Comparison of ENCODE assay signal across 1 cellular context in genomic region chr6:157514659-157515496, GRCh38.
A peak's percentile ranks its signal among the peaks of the same experiment; 100 is the strongest.
TF ChIP-seq lines count a peak whose summit lies in the region.

No MANE protein-coding gene starts in this region.

TF ChIP-seq in HepG2, 621 proteins besides CTCF, POLR2A, EP300 and RAD21 (continued from another document and continues in another):
- TF ChIP-seq DBP (CRISPR knock-in tag; IDR thresholded peaks at IDR 0.05; ENCODE audit: not compliant biosample characterization) (no peak), ZNF484 (CRISPR knock-in tag; IDR thresholded peaks at IDR 0.05; ENCODE audit: borderline replicate concordance, low read depth) (no peak), ZNF891 (CRISPR knock-in tag; IDR thresholded peaks at IDR 0.05) (no peak), ATF2 (CRISPR knock-in tag; IDR thresholded peaks at IDR 0.05) (no peak), PBX2 (CRISPR knock-in tag; IDR thresholded peaks at IDR 0.05) (peak; percentile 44; the same call in 1 of the 2 replicates), ZBTB1 (CRISPR knock-in tag; IDR thresholded peaks at IDR 0.05; ENCODE audit: borderline replicate concordance) (no peak), ZFP82 (CRISPR knock-in tag; IDR thresholded peaks at IDR 0.05; ENCODE audit: borderline replicate concordance) (no peak), ZNF879 (CRISPR knock-in tag; IDR thresholded peaks at IDR 0.05) (no peak), ETV5 (CRISPR knock-in tag; IDR thresholded peaks at IDR 0.05; ENCODE audit: borderline replicate concordance) (peak; percentile 65; the same call in 1 of the 2 replicates), NAIF1 (CRISPR knock-in tag; IDR thresholded peaks at IDR 0.05; ENCODE audit: borderline replicate concordance) (no peak), KLF6 (CRISPR knock-in tag; IDR thresholded peaks at IDR 0.05) (0 out of 2 replicates have a peak, but pooled peaks have one; percentile 36), ZBTB40 (IDR thresholded peaks at IDR 0.05) (no peak), ZBTB40 (CRISPR knock-in tag; IDR thresholded peaks at IDR 0.05) (0 out of 2 replicates have a peak, but pooled peaks have one; percentile 45), KLF16 (CRISPR knock-in tag; IDR thresholded peaks at IDR 0.05) (peak in 1 of 2 experiments; percentile 57; a peak in 1 of 4 replicates), CCDC6 (CRISPR knock-in tag; IDR thresholded peaks at IDR 0.05) (peak; percentile 65; the same call in 1 of the 2 replicates), GLI4 (CRISPR knock-in tag; IDR thresholded peaks at IDR 0.05; ENCODE audit: borderline replicate concordance) (no peak), EEA1 (CRISPR knock-in tag; IDR thresholded peaks at IDR 0.05; ENCODE audit: borderline replicate concordance) (no peak), ZNF556 (CRISPR knock-in tag; IDR thresholded peaks at IDR 0.05; ENCODE audit: borderline replicate concordance) (no peak), DPF2 (CRISPR knock-in tag; IDR thresholded peaks at IDR 0.05; ENCODE audit: borderline replicate concordance, low read depth) (no peak), NRL (CRISPR knock-in tag; IDR thresholded peaks at IDR 0.05; ENCODE audit: borderline replicate concordance) (no peak), ZNF264 (CRISPR knock-in tag; IDR thresholded peaks at IDR 0.05) (no peak), HNRNPH1 (optimal IDR thresholded peaks at IDR 0.05; ENCODE audit: low read depth, low read length) (no peak), ZNF574 (CRISPR knock-in tag; IDR thresholded peaks at IDR 0.05) (0 out of 2 replicates have a peak, but pooled peaks have one; percentile 4), PHF20 (CRISPR knock-in tag; IDR thresholded peaks at IDR 0.05) (no peak), ZNF605 (CRISPR knock-in tag; IDR thresholded peaks at IDR 0.05) (no peak), ZNF577 (CRISPR knock-in tag; IDR thresholded peaks at IDR 0.05; ENCODE audit: borderline replicate concordance, low read depth) (no peak), CBX2 (IDR thresholded peaks at IDR 0.05; ENCODE audit: low read depth, low read length) (no peak), CBX2 (CRISPR knock-in tag; IDR thresholded peaks at IDR 0.05; ENCODE audit: low read depth) (no peak), ZNF207 (IDR thresholded peaks at IDR 0.05; ENCODE audit: borderline replicate concordance) (no peak), POGZ (CRISPR knock-in tag; IDR thresholded peaks at IDR 0.05) (peak; percentile 58; the same call in 1 of the 2 replicates), MAFF (IDR thresholded peaks at IDR 0.05; ENCODE audit: low read depth, low read length) (no peak), ZBTB34 (CRISPR knock-in tag; IDR thresholded peaks at IDR 0.05) (no peak), TSC22D2 (CRISPR knock-in tag; IDR thresholded peaks at IDR 0.05; ENCODE audit: borderline replicate concordance) (no peak), TERF1 (CRISPR knock-in tag; IDR thresholded peaks at IDR 0.05) (no peak), SMC3 (IDR thresholded peaks at IDR 0.05; ENCODE audit: low read length) (peak; percentile 34), CENPT (CRISPR knock-in tag; IDR thresholded peaks at IDR 0.05; ENCODE audit: low read depth) (no peak), SMAD9 (CRISPR knock-in tag; IDR thresholded peaks at IDR 0.05) (no peak), MLX (CRISPR knock-in tag; IDR thresholded peaks at IDR 0.05) (no peak), SAP130 (CRISPR knock-in tag; IDR thresholded peaks at IDR 0.05; ENCODE audit: low read depth) (peak; percentile 46; the same call in 1 of the 2 replicates), GFI1 (CRISPR knock-in tag; IDR thresholded peaks at IDR 0.05; ENCODE audit: borderline replicate concordance) (no peak; the same call in 1 of the 2 replicates), THYN1 (CRISPR knock-in tag; IDR thresholded peaks at IDR 0.05; ENCODE audit: borderline replicate concordance, low read depth) (no peak), ZSCAN25 (CRISPR knock-in tag; IDR thresholded peaks at IDR 0.05) (no peak; the same call in 1 of the 2 replicates), FOSL2 (CRISPR knock-in tag; IDR thresholded peaks at IDR 0.05) (peak; percentile 98)
